ENCODE assay signal across 24 cellular contexts in the genomic region with DNA sequence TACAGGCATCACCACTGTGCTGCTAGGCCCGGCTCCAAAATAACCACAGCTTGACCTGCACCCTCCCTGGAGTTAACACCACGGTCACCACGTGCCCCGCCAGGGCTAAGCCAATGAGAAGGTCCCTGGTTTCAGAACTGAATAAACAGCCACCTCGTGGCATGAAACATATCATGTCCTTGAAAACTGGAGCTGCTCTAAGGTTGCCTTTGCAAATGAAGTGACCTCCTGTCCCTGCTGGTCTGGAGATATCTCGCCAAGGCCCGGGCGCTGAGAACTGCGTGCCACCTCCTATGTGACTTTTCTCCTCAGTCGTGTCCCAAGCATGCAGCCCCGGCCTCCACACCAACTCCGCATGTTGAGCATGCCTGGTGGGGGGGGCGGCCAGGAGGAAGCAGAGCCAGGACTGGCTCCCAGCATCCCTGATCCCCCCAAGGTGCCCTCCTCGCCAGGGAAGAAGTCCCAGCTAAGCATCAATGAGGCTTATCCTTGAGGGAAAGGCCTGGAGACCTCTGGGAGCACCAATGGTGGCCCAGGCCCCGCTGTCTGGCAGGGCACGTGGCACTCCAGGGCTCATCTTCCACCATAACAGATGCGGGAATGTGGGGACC. TPM values are rescaled to one million over a fixed set of nuclear protein-coding genes. Genes with fewer than 3 reads are reported as not detected.
"Had no signal": no experiment of that assay in that cellular context is flagged by ENCODE, and none has a peak within 500 bp of the region (broad histone marks: within the 10 kb centered on the region; RNA-seq: fewer than 3 reads in every experiment).

No MANE protein-coding gene starts in this region.

- H3K4me3 ChIP-seq: breast epithelium, esophagus squamous epithelium, hepatocyte, prostate gland, right atrium auricular region, SJCRH30, skin epidermis had no signal

- H3K4me1 ChIP-seq: breast epithelium, esophagus squamous epithelium, prostate gland, right atrium auricular region had no signal

- H3K27ac Mint-ChIP-seq: activated naive CD4-positive, alpha-beta T cell treated with anti-CD3 and anti-CD28 coated beads, Interleukin-2, amount 50 U/mL, for 24 hours; nephron progenitor cell had no signal

- H3K4me2 ChIP-seq: hepatocyte had no signal

- H3K36me3 ChIP-seq: breast epithelium, esophagus squamous epithelium, prostate gland, right atrium auricular region, SJCRH30 had no signal

- H3K27me3 ChIP-seq: SJCRH30 had no signal

- H2AFZ ChIP-seq: hepatocyte had no signal

- H3K4me1 Mint-ChIP-seq: activated naive CD4-positive, alpha-beta T cell treated with anti-CD3 and anti-CD28 coated beads, Interleukin-2, amount 50 U/mL, for 24 hours; stimulated activated naive CD8-positive, alpha-beta T cell treated with anti-CD3 and anti-CD28 coated beads, Interleukin-15, amount 100 ng/mL, for 72 hours had no signal

- FAIRE-seq: astrocyte had no signal

- H3K9me3 Mint-ChIP-seq: activated naive CD4-positive, alpha-beta T cell treated with anti-CD3 and anti-CD28 coated beads, Interleukin-2, amount 50 U/mL, for 24 hours had no signal

- H3K4me3 Mint-ChIP-seq: activated naive CD4-positive, alpha-beta T cell treated with anti-CD3 and anti-CD28 coated beads, Interleukin-2, amount 50 U/mL, for 24 hours; nephron progenitor cell; stimulated activated naive CD8-positive, alpha-beta T cell treated with anti-CD3 and anti-CD28 coated beads, Interleukin-15, amount 100 ng/mL, for 72 hours had no signal

- DNase-seq: activated CD4-positive, alpha-beta T cell treated with anti-CD3 and anti-CD28 coated beads for 1 hour; activated CD4-positive, alpha-beta T cell treated with anti-CD3 and anti-CD28 coated beads, Interleukin-2, amount 50 U/mL, for 4 hours; activated gamma-delta T cell; cerebellar nuclear complex; effector CD8-positive, alpha-beta T cell; esophagus squamous epithelium; islet precursor cell; midbrain; nephron progenitor cell; occipital lobe; SJCRH30; stimulated activated CD4-positive, alpha-beta T cell treated with anti-CD3 and anti-CD28 coated beads, Interleukin-15, amount 100 ng/mL, for 24 hours; stimulated activated CD4-positive, alpha-beta T cell treated with anti-CD3 and anti-CD28 coated beads, Interleukin-2, amount 100 ng/mL, for 48 hours; stimulated activated naive CD8-positive, alpha-beta T cell treated with anti-CD3 and anti-CD28 coated beads, Interleukin-15, amount 100 ng/mL, for 72 hours; T-helper 2 cell had no signal

- H3K9me3 ChIP-seq: breast epithelium, esophagus squamous epithelium, prostate gland, right atrium auricular region, SJCRH30 had no signal

- H3K79me2 ChIP-seq: hepatocyte had no signal

- H3K36me3 Mint-ChIP-seq: activated naive CD4-positive, alpha-beta T cell treated with anti-CD3 and anti-CD28 coated beads, Interleukin-2, amount 50 U/mL, for 24 hours had no signal

- H3K27ac ChIP-seq: breast epithelium, esophagus squamous epithelium, hepatocyte, prostate gland, right atrium auricular region, SJCRH30, skin epidermis, VCaP had no signal

- ATAC-seq: stimulated activated naive CD8-positive, alpha-beta T cell treated with anti-CD3 and anti-CD28 coated beads, Interleukin-15, amount 100 ng/mL, for 72 hours had no signal

RNA-seq across cellular contexts. Expression of a gene that starts 16.3 kb away (rescaled TPM):
- total RNA-seq: hepatocyte, right atrium auricular region, SJCRH30, ureter had no signal
- polyA plus RNA-seq: hepatocyte had no signal
